Comparison of ENCODE assay signal across 1 cellular context in genomic region chr17:60174767-60175166, GRCh38.
TF ChIP-seq lines count a peak whose summit lies in the region.

No MANE protein-coding gene starts in this region.

TF ChIP-seq in HepG2, 621 proteins besides CTCF, POLR2A, EP300 and RAD21:
- TF ChIP-seq ZNF770 (CRISPR knock-in tag; IDR thresholded peaks at IDR 0.05) (peak; percentile 97), MED8 (CRISPR knock-in tag; IDR thresholded peaks at IDR 0.05; ENCODE audit: insufficient replicate concordance) (peak; percentile 15), SMC3 (IDR thresholded peaks at IDR 0.05; ENCODE audit: low read length) (peak; percentile 17; the same call in 1 of the 2 replicates), STAG1 (CRISPR knock-in tag; IDR thresholded peaks at IDR 0.05) (peak; percentile 58)
TF ChIP-seq in HepG2: peak in this region for 4; not testable (repeated sequence) for 617.
